In the genomic region with DNA sequence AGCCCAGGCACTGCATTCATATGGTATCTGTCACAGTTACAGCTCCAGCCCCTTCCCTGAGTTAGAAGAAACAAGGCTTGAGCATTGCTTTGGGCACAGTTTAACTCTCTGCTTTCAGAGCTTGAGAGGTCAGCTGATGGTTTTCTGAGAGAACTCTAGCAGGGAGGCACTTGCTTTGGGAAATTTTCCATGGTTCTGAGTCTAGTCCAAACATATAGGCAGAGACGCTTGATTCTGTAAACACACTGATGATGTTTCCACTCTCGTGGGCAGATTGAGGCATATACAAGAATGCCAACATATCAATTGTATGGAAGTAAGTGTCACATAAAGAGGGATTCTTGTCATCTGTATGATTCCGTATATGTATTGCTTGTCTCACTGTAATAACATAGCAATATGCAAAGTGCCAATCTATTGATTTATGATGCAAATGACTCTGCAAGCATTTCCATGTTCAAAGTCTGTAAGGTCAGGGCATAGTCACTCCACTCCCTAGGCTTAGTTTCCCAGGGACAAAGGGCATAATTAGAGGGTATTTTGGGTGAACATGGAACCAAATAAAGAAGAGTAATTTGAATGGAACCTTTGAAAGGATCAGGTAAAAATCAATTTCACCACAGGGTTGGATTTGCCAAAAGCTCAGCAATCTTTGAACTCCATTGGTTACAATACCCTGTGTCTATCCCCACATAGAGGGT, we compare ENCODE assay signal across 30 cellular contexts.
"Had no signal": no experiment of that assay in that cellular context is flagged by ENCODE, and none has a peak within 500 bp of the region (broad histone marks: within the 10 kb centered on the region; RNA-seq: fewer than 3 reads in every experiment).

No MANE protein-coding gene starts in this region.

- H3K27me3 Mint-ChIP-seq: stimulated activated naive CD8-positive, alpha-beta T cell treated with anti-CD3 and anti-CD28 coated beads, Interleukin-15, amount 100 ng/mL, for 72 hours had no signal

- ATAC-seq: left cardiac atrium; left lung; mucosa of descending colon; naive thymus-derived CD4-positive, alpha-beta T cell; natural killer cell treated with Interleukin-12 subunit alpha and Interleukin-12 subunit beta and Interleukin-15 and Interleukin-18, amount 100 ng/mL, for 72 hours; pancreas; right cardiac atrium; stimulated activated memory B cell treated with anti-CD40 and anti-IgM and Interleukin-4, amounts not matched to agents 10 μg/mL and 1 μg/mL and 100 μg/mL, for 72 hours; stimulated activated naive CD8-positive, alpha-beta T cell treated with anti-CD3 and anti-CD28 coated beads, Interleukin-15, amount 100 ng/mL, for 72 hours had no signal

- H3K27me3 ChIP-seq: left lung, pancreas, sigmoid colon, thyroid gland, transverse colon, upper lobe of left lung had no signal

- H3K9me3 Mint-ChIP-seq: stimulated activated memory B cell treated with anti-CD40 and anti-IgM and Interleukin-4, amounts not matched to agents 10 μg/mL and 1 μg/mL and 100 μg/mL, for 72 hours had no signal

- H3K36me3 ChIP-seq: left lung, pancreas, prostate gland, sigmoid colon, thyroid gland, transverse colon, upper lobe of left lung had no signal

- H3K4me2 ChIP-seq: smooth muscle cell had no signal

- H3K36me3 Mint-ChIP-seq: naive thymus-derived CD4-positive, alpha-beta T cell; natural killer cell treated with Interleukin-12 subunit alpha and Interleukin-12 subunit beta and Interleukin-15 and Interleukin-18, amount 100 ng/mL, for 72 hours; stimulated activated memory B cell treated with anti-CD40 and anti-IgM and Interleukin-4, amounts not matched to agents 10 μg/mL and 1 μg/mL and 100 μg/mL, for 72 hours had no signal

- H3K27ac Mint-ChIP-seq: naive thymus-derived CD4-positive, alpha-beta T cell; natural killer cell treated with Interleukin-12 subunit alpha and Interleukin-12 subunit beta and Interleukin-15 and Interleukin-18, amount 100 ng/mL, for 72 hours; stimulated activated memory B cell treated with anti-CD40 and anti-IgM and Interleukin-4, amounts not matched to agents 10 μg/mL and 1 μg/mL and 100 μg/mL, for 72 hours; stimulated activated naive CD8-positive, alpha-beta T cell treated with anti-CD3 and anti-CD28 coated beads, Interleukin-15, amount 100 ng/mL, for 72 hours had no signal

- H3K4me1 Mint-ChIP-seq: naive thymus-derived CD4-positive, alpha-beta T cell; neural crest cell; stimulated activated naive CD8-positive, alpha-beta T cell treated with anti-CD3 and anti-CD28 coated beads, Interleukin-15, amount 100 ng/mL, for 72 hours had no signal

- H3K4me3 ChIP-seq: left lung, lung, mucosa of descending colon, pancreas, prostate gland, sigmoid colon, smooth muscle cell, thyroid gland, transverse colon, upper lobe of left lung had no signal

- DNase-seq: head of caudate nucleus; hippocampal formation; kidney glomerular epithelial cell; left cardiac atrium; left lung; midbrain; mucosa of descending colon; naive thymus-derived CD4-positive, alpha-beta T cell; nucleus accumbens; pancreas; posterior cingulate gyrus; retina; right cardiac atrium; sigmoid colon; stimulated activated CD4-positive, alpha-beta T cell treated with anti-CD3 and anti-CD28 coated beads, Interleukin-1b, Interleukin-23, amount 100 ng/mL, for 48 hours; stimulated activated CD4-positive, alpha-beta T cell treated with anti-CD3 and anti-CD28 coated beads, Interleukin-2, amount 100 ng/mL, for 48 hours; stimulated activated CD4-positive, alpha-beta T cell treated with anti-CD3 and anti-CD28 coated beads, Interleukin-4, amount 100 ng/mL, for 4 hours; stimulated activated CD8-positive, alpha-beta memory T cell treated with anti-CD3 and anti-CD28 coated beads, Interleukin-4, amount 100 ng/mL, for 48 hours; stimulated activated naive CD4-positive, alpha-beta T cell treated with Interleukin-2 at 50 U/mL for 16 hours; stimulated activated naive CD8-positive, alpha-beta T cell treated with anti-CD3 and anti-CD28 coated beads, Interleukin-15, amount 100 ng/mL, for 72 hours; substantia nigra; thyroid gland; transverse colon; upper lobe of left lung had no signal

- H3K9me3 ChIP-seq: left lung, mucosa of descending colon, pancreas, prostate gland, sigmoid colon, thyroid gland, transverse colon, upper lobe of left lung had no signal

- H3K27ac ChIP-seq: left lung, pancreas, prostate gland, sigmoid colon, thyroid gland, transverse colon, upper lobe of left lung had no signal

- H3K4me3 Mint-ChIP-seq: naive thymus-derived CD4-positive, alpha-beta T cell; natural killer cell treated with Interleukin-12 subunit alpha and Interleukin-12 subunit beta and Interleukin-15 and Interleukin-18, amount 100 ng/mL, for 72 hours; neural crest cell; stimulated activated memory B cell treated with anti-CD40 and anti-IgM and Interleukin-4, amounts not matched to agents 10 μg/mL and 1 μg/mL and 100 μg/mL, for 72 hours; stimulated activated naive CD8-positive, alpha-beta T cell treated with anti-CD3 and anti-CD28 coated beads, Interleukin-15, amount 100 ng/mL, for 72 hours had no signal
